ENCODE assay signal across 1 cellular context in genomic region chr10:78639629-78640028, GRCh38.
TF ChIP-seq lines count a peak whose summit lies in the region.

No MANE protein-coding gene starts in this region.

TF ChIP-seq in HepG2, 621 proteins besides CTCF, POLR2A, EP300 and RAD21 (continued from another document):
- TF ChIP-seq RXRA (CRISPR knock-in tag; IDR thresholded peaks at IDR 0.05) (0 out of 2 replicates have a peak, but pooled peaks have one; percentile 24), REL (CRISPR knock-in tag; conservative IDR thresholded peaks at IDR 0.05) (no peak), ZSCAN25 (CRISPR knock-in tag; IDR thresholded peaks at IDR 0.05) (no peak), YEATS2 (CRISPR knock-in tag; IDR thresholded peaks at IDR 0.05; ENCODE audit: borderline replicate concordance) (no peak), TOE1 (CRISPR knock-in tag; IDR thresholded peaks at IDR 0.05) (no peak), RAD51 (IDR thresholded peaks at IDR 0.05; ENCODE audit: borderline replicate concordance) (no peak), KLF15 (CRISPR knock-in tag; IDR thresholded peaks at IDR 0.05; ENCODE audit: borderline replicate concordance) (no peak), FOXO4 (CRISPR knock-in tag; conservative IDR thresholded peaks at IDR 0.05) (no peak)
TF ChIP-seq in HepG2: peak in this region for 30.
